Comparison of ENCODE assay signal across 15 cellular contexts in genomic region chr6:42200035-42200434, GRCh38. TPM values are rescaled to one million over a fixed set of nuclear protein-coding genes. Genes with fewer than 3 reads are reported as not detected.
DNase-seq lines count a peak whose midpoint lies in the region; ATAC-seq, FAIRE-seq and TF ChIP-seq lines count a peak whose summit lies in the region.
"Had no signal": no experiment of that assay in that cellular context is flagged by ENCODE, and none has a peak within 500 bp of the region (broad histone marks: within the 10 kb centered on the region; RNA-seq: fewer than 3 reads in every experiment).

No MANE protein-coding gene starts in this region.

- dilution Hi-C loops in keratinocyte (cut with MboI; ENCODE audit: extremely low pct_ligation_motif_present, low sequenced_read_pairs), result no loop called here

- H3K36me3 ChIP-seq in heart right ventricle (peaks cover 0 to 38% (median 0%) of the 10 kb centered on the region in 9 donors), astrocyte (ENCODE audit: insufficient read depth, low read length) (peaks cover 3% of the 10 kb centered on the region), keratinocyte (ENCODE audit: control insufficient read depth in 2 of 2, extremely low read depth in 1 of 2, insufficient read depth in 2 of 2, low read length in 2 of 2) (no peaks in the 10 kb centered on the region), uterus (no peaks in the 10 kb centered on the region)

- TF ChIP-seq POLR2A in uterus (IDR thresholded peaks at IDR 0.05), result no peak

- WGBS in heart right ventricle, 2 donors, result 62 to 63% methylated on average over 1 of the region's 1 CpG
- 54% methylated on average over 1 of the region's 1 CpG for WGBS in right cardiac atrium

- H3K27ac Mint-ChIP-seq in astrocyte (ENCODE audit: unreplicated experiment), result peak overlapping the region; percentile 42
- H3K27ac Mint-ChIP-seq: stimulated activated memory B cell treated with anti-CD40 and anti-IgM and Interleukin-4, amounts not matched to agents 10 μg/mL and 1 μg/mL and 100 μg/mL, for 72 hours had no signal

- H3K27me3 ChIP-seq in heart right ventricle, result no peaks in the 10 kb centered on the region
- no peaks in the 10 kb centered on the region for H3K27me3 ChIP-seq in right cardiac atrium (ENCODE audit: control insufficient read depth, insufficient read depth)
- H3K27me3 ChIP-seq in astrocyte (ENCODE audit: insufficient read depth, low read length), result no peaks in the 10 kb centered on the region
- H3K27me3 ChIP-seq in keratinocyte (ENCODE audit: control insufficient read depth, extremely low read depth, insufficient read depth, low read length), result no peaks in the 10 kb centered on the region
- no peaks in the 10 kb centered on the region for H3K27me3 ChIP-seq in uterus

- peaks cover 2% of the 10 kb centered on the region for H3K36me3 Mint-ChIP-seq in astrocyte (ENCODE audit: low read depth, unreplicated experiment)

- no peaks in the 10 kb centered on the region for H4K20me1 ChIP-seq in astrocyte (ENCODE audit: insufficient read depth, low read length)
- H4K20me1 ChIP-seq in keratinocyte (ENCODE audit: control insufficient read depth, extremely low read depth, insufficient read depth, low read length), result no peaks in the 10 kb centered on the region

- H3K9me3 ChIP-seq in heart right ventricle (peaks cover 0 to 6% (median 0%) of the 10 kb centered on the region in 11 donors), right cardiac atrium (ENCODE audit: control insufficient read depth, low read length) (no peaks in the 10 kb centered on the region), astrocyte (ENCODE audit: insufficient read depth, low read depth, low read length) (no peaks in the 10 kb centered on the region), keratinocyte (ENCODE audit: control insufficient read depth, low read depth, low read length) (no peaks in the 10 kb centered on the region), uterus (no peaks in the 10 kb centered on the region)

- peak overlapping the region; percentile 50 for H3K4me2 ChIP-seq in astrocyte (ENCODE audit: low read length)
- H3K4me2 ChIP-seq in keratinocyte (ENCODE audit: control insufficient read depth, extremely low read depth, insufficient read depth, low read depth, low read length), result peak overlapping the region; percentile 3

- no peak for TF ChIP-seq CTCF in heart right ventricle (IDR thresholded peaks at IDR 0.05)
- TF ChIP-seq CTCF in astrocyte (IDR thresholded peaks at IDR 0.05; ENCODE audit: insufficient read depth, low read depth, low read length), result no peak
- no peak for TF ChIP-seq CTCF in keratinocyte (optimal IDR thresholded peaks at IDR 0.05 in 1 of 3, IDR thresholded peaks at IDR 0.05 in 1 of 3, conservative IDR thresholded peaks at IDR 0.05 in 1 of 3; ENCODE audit: extremely low read depth in 1 of 3, insufficient read depth in 2 of 3, low read length in 3 of 3)
- TF ChIP-seq CTCF in uterus (IDR thresholded peaks at IDR 0.05), result no peak

- no peak overlapping the region for H3K9ac ChIP-seq in astrocyte (ENCODE audit: low read length)
- H3K9ac ChIP-seq in keratinocyte (ENCODE audit: control insufficient read depth, extremely low read depth, insufficient read depth, low read length), result no peak overlapping the region

- H3K4me3 Mint-ChIP-seq in astrocyte (ENCODE audit: unreplicated experiment), result no peak overlapping the region
- H3K4me3 Mint-ChIP-seq: stimulated activated memory B cell treated with anti-CD40 and anti-IgM and Interleukin-4, amounts not matched to agents 10 μg/mL and 1 μg/mL and 100 μg/mL, for 72 hours had no signal

- H2AFZ ChIP-seq in astrocyte (ENCODE audit: low read depth, low read length) (no peak overlapping the region), keratinocyte (ENCODE audit: control insufficient read depth, low read length) (no peak overlapping the region)

- H3K9me3 Mint-ChIP-seq in astrocyte (ENCODE audit: unreplicated experiment), result peaks cover 2% of the 10 kb centered on the region

- H3K4me1 ChIP-seq in heart right ventricle, result peaks cover 0 to 20% (median 4%) of the 10 kb centered on the region in 9 donors
- H3K4me1 ChIP-seq in right cardiac atrium (ENCODE audit: control insufficient read depth, insufficient read depth, low read length), result peaks cover 3% of the 10 kb centered on the region
- peaks cover 31% of the 10 kb centered on the region for H3K4me1 ChIP-seq in astrocyte (ENCODE audit: insufficient read depth, low read length)
- H3K4me1 ChIP-seq in keratinocyte (ENCODE audit: control insufficient read depth, extremely low read depth, insufficient read depth, low read length), result peaks cover 18% of the 10 kb centered on the region
- H3K4me1 ChIP-seq in uterus, result no peaks in the 10 kb centered on the region

- no peak overlapping the region for H3K27ac ChIP-seq in heart right ventricle
- no peak overlapping the region for H3K27ac ChIP-seq in right cardiac atrium (ENCODE audit: low read length)
- peak overlapping the region; percentile 55 for H3K27ac ChIP-seq in astrocyte (ENCODE audit: low read depth, low read length)
- H3K27ac ChIP-seq in keratinocyte (ENCODE audit: control insufficient read depth, insufficient read depth, low read length), result no peak overlapping the region
- peak overlapping the region; percentile 73 to 80 for H3K27ac ChIP-seq in uterus

- DNase-seq in heart right ventricle, result no peak
- DNase-seq in right cardiac atrium, result no peak
- DNase-seq in astrocyte (ENCODE audit: low read depth), result peak; percentile 95
- DNase-seq in keratinocyte (ENCODE audit: low read depth, low spot score), result no peak
- DNase-seq in uterus, result peak in 1 of 2 donors; percentile 64
- no peak for DNase-seq in AML-193 (lab: John Stamatoyannopoulos, UW)
- no peak for DNase-seq in C1 segment of cervical spinal cord (lab: John Stamatoyannopoulos, UW)
- no peak for DNase-seq in DMS79 treated with DMSO at 0.1 percent for 48 hours (lab: John Stamatoyannopoulos, UW)
- DNase-seq: left colon, NCI-H2171, SW 1271 had no signal

- H3K27me3 Mint-ChIP-seq in astrocyte (ENCODE audit: low read depth, unreplicated experiment), result no peaks in the 10 kb centered on the region
- H3K27me3 Mint-ChIP-seq: stimulated activated memory B cell treated with anti-CD40 and anti-IgM and Interleukin-4, amounts not matched to agents 10 μg/mL and 1 μg/mL and 100 μg/mL, for 72 hours had no signal

- H3K9me1 ChIP-seq in keratinocyte (ENCODE audit: control insufficient read depth, extremely low read depth, insufficient read depth, low read length), result no peaks in the 10 kb centered on the region

- no peaks in the 10 kb centered on the region for H3K79me2 ChIP-seq in astrocyte (ENCODE audit: insufficient read depth, low read length)
- no peaks in the 10 kb centered on the region for H3K79me2 ChIP-seq in keratinocyte (ENCODE audit: control insufficient read depth, insufficient read depth, low read length)

- intact Hi-C loops in heart right ventricle (cut with DNase I) (no loop called here), right cardiac atrium (cut with DNase I) (no loop called here), uterus (cut with DNase I; ENCODE audit: low total_unique reads) (no loop called here)

- peak; percentile 83 for FAIRE-seq in astrocyte (lab: Jason Lieb, UNC)
- FAIRE-seq in keratinocyte (lab: Jason Lieb, UNC), result no peak
- FAIRE-seq: GM18507 had no signal

- ATAC-seq in heart right ventricle, result peak in 6 of 8 donors; percentile 29 to 71 (median 53)
- no peak for ATAC-seq in right cardiac atrium
- ATAC-seq: left colon; stimulated activated memory B cell treated with anti-CD40 and anti-IgM and Interleukin-4, amounts not matched to agents 10 μg/mL and 1 μg/mL and 100 μg/mL, for 72 hours had no signal

- H3K4me1 Mint-ChIP-seq in astrocyte (ENCODE audit: low read depth, unreplicated experiment), result peaks cover 20% of the 10 kb centered on the region

- H3K4me3 ChIP-seq in heart right ventricle (no peak overlapping the region), right cardiac atrium (ENCODE audit: low read length) (no peak overlapping the region), astrocyte (ENCODE audit: insufficient read depth, low read depth, low read length) (no peak overlapping the region), keratinocyte (ENCODE audit: control insufficient read depth in 2 of 3, extremely low read depth in 1 of 3, insufficient read depth in 2 of 3, low read depth in 1 of 3, low read length in 3 of 3) (no peak overlapping the region), uterus (no peak overlapping the region)
- H3K4me3 ChIP-seq: skin epidermis had no signal

RNA-seq across cellular contexts. Expression of gene GUCA1B, which starts 5.3 kb away (rescaled TPM):
- total RNA-seq in heart right ventricle (1 to 10 TPM in 8 of 10 donors, under 1 TPM in 2; 0.34 to 2.8 (median 1.9) TPM), right cardiac atrium (1 to 10 TPM; 1.0 to 2.5 (median 1.6) TPM), astrocyte (2.0 and 2.3 TPM in 2 replicates), uterus (1 to 10 TPM in 2 of 4 donors, not detected in 2; 3.8 to 4.8 TPM)
- polyA plus RNA-seq in heart right ventricle (under 1 TPM; 0.28 to 0.59 TPM), right cardiac atrium (0.11 TPM), keratinocyte (0.08 to 0.28 TPM (median 0.17 TPM) in 3 replicates)
- polyA plus RNA-seq in keratinocyte (2011; ENCODE audit: low read depth), result 3.1 TPM
- 0.06 TPM in 2 replicates for polyA plus RNA-seq in keratinocyte (2011; cell fraction: cytosol; rRNA removed)
- polyA plus RNA-seq in keratinocyte (2011; cell fraction: nucleus; rRNA removed), result 0.64 and 0.87 TPM in 2 replicates
- polyA plus RNA-seq in keratinocyte (2012; ENCODE audit: low replicate concordance), result 2.3 TPM in 1 of 2 replicates, not detected in the other
- polyA minus RNA-seq in keratinocyte, result 0.38 TPM in 1 of 3 replicates, not detected in the others
- polyA minus RNA-seq in keratinocyte (2011; cell fraction: cytosol; rRNA and poly(A)+ RNA removed), result not detected
- polyA minus RNA-seq in keratinocyte (2011; cell fraction: nucleus; rRNA and poly(A)+ RNA removed), result 0.53 and 1.1 TPM in 2 replicates

RNA-seq across cellular contexts. Expression of gene MRPS10, which starts 17.6 kb away (rescaled TPM):
- total RNA-seq in heart right ventricle (10 to 100 TPM; 47.4 to 82.1 (median 63.1) TPM), right cardiac atrium (10 to 100 TPM; 39.0 to 46.1 (median 42.0) TPM), astrocyte (32.1 and 32.5 TPM in 2 replicates), uterus (10 to 100 TPM in 3 of 4 donors, 1 to 10 TPM in 1; 7.6 to 52.8 (median 22.2) TPM)
- polyA plus RNA-seq in heart right ventricle (10 to 100 TPM; 22.6 to 30.7 TPM), right cardiac atrium (41.8 TPM), keratinocyte (44.9 to 80.1 TPM (median 59.5 TPM) in 3 replicates)
- polyA plus RNA-seq in keratinocyte (2011; ENCODE audit: low read depth), result 21.9 TPM
- 44.6 and 83.1 TPM in 2 replicates for polyA plus RNA-seq in keratinocyte (2011; cell fraction: cytosol; rRNA removed)
- polyA plus RNA-seq in keratinocyte (2011; cell fraction: nucleus; rRNA removed), result 21.9 and 27.8 TPM in 2 replicates
- polyA plus RNA-seq in keratinocyte (2012; ENCODE audit: low replicate concordance), result 29.9 and 53.5 TPM in 2 replicates
- 5.9 to 32.7 TPM (median 13.5 TPM) in 3 replicates for polyA minus RNA-seq in keratinocyte
- polyA minus RNA-seq in keratinocyte (2011; cell fraction: cytosol; rRNA and poly(A)+ RNA removed), result 16.1 TPM
- polyA minus RNA-seq in keratinocyte (2011; cell fraction: nucleus; rRNA and poly(A)+ RNA removed), result 7.9 and 15.9 TPM in 2 replicates

RNA-seq across cellular contexts. Expression of gene GUCA1A, which starts 26.9 kb away (rescaled TPM):
- total RNA-seq in heart right ventricle (not detected), right cardiac atrium (not detected), astrocyte (0.45 and 0.79 TPM in 2 replicates), uterus (under 1 TPM in 1 of 4 donors, not detected in 3; 0.83 TPM)
- polyA plus RNA-seq in heart right ventricle (not detected), right cardiac atrium (not detected), keratinocyte (not detected in 3 replicates)
- polyA plus RNA-seq in keratinocyte (2011; ENCODE audit: low read depth), result not detected
- not detected in 2 replicates for polyA plus RNA-seq in keratinocyte (2011; cell fraction: cytosol; rRNA removed)
- not detected in 2 replicates for polyA plus RNA-seq in keratinocyte (2011; cell fraction: nucleus; rRNA removed)
- polyA plus RNA-seq in keratinocyte (2012; ENCODE audit: low replicate concordance), result 0.13 TPM in 1 of 2 replicates, not detected in the other
- polyA minus RNA-seq in keratinocyte, result not detected in 3 replicates
- not detected for polyA minus RNA-seq in keratinocyte (2011; cell fraction: cytosol; rRNA and poly(A)+ RNA removed)
- polyA minus RNA-seq in keratinocyte (2011; cell fraction: nucleus; rRNA and poly(A)+ RNA removed), result not detected in 2 replicates
- total RNA-seq: dermis microvascular lymphatic vessel endothelial cell, left colon had no signal

RNA-seq across cellular contexts. Expression of gene C6orf132, which starts 57.6 kb away (rescaled TPM):
- total RNA-seq in heart right ventricle (1 to 10 TPM in 9 of 10 donors, under 1 TPM in 1; 0.92 to 2.9 (median 2.1) TPM), right cardiac atrium (1 to 10 TPM in 3 of 4 donors, under 1 TPM in 1; 0.64 to 2.4 (median 1.6) TPM), astrocyte (3.3 and 5.3 TPM in 2 replicates), uterus (1 to 10 TPM in 2 of 4 donors, under 1 TPM in 1, not detected in 1; 0.91 to 2.4 (median 1.0) TPM)
- polyA plus RNA-seq in heart right ventricle (1 to 10 TPM in 1 of 2 donors, under 1 TPM in 1; 0.23 to 1.8 TPM), right cardiac atrium (1.8 TPM), keratinocyte (8.1 to 15.3 TPM (median 11.8 TPM) in 3 replicates)
- polyA plus RNA-seq in keratinocyte (2011; ENCODE audit: low read depth), result 12.2 TPM
- 13.0 and 15.4 TPM in 2 replicates for polyA plus RNA-seq in keratinocyte (2011; cell fraction: cytosol; rRNA removed)
- polyA plus RNA-seq in keratinocyte (2011; cell fraction: nucleus; rRNA removed), result 10.5 and 13.5 TPM in 2 replicates
- polyA plus RNA-seq in keratinocyte (2012; ENCODE audit: low replicate concordance), result 26.2 and 34.7 TPM in 2 replicates
- 6.5 to 23.7 TPM (median 8.9 TPM) in 3 replicates for polyA minus RNA-seq in keratinocyte
- 18.4 TPM for polyA minus RNA-seq in keratinocyte (2011; cell fraction: cytosol; rRNA and poly(A)+ RNA removed)
- 11.6 and 14.6 TPM in 2 replicates for polyA minus RNA-seq in keratinocyte (2011; cell fraction: nucleus; rRNA and poly(A)+ RNA removed)

Comparison
In these comparisons a context has a peak if more than half of its experiments do, and no peak if none do; other contexts are left out.
1. ATAC-seq: peak in heart right ventricle (6 of 8); none in right cardiac atrium (0 of 2).
2. H3K27ac ChIP-seq: peak in astrocyte (single experiment) and uterus (2 of 2); none in heart right ventricle (0 of 10), right cardiac atrium (single experiment) and keratinocyte (single experiment).